In genomic region chr7:16098585-16099179, GRCh38 we compare ENCODE assay signal across 9 cellular contexts.
DNase-seq lines count a peak whose midpoint lies in the region; ATAC-seq and TF ChIP-seq lines count a peak whose summit lies in the region.
"Had no signal": no experiment of that assay in that cellular context is flagged by ENCODE, and none has a peak within 500 bp of the region (broad histone marks: within the 10 kb centered on the region; RNA-seq: fewer than 3 reads in every experiment).

No MANE protein-coding gene starts in this region.

- H3K4me1 Mint-ChIP-seq in natural killer cell = no peaks in the 10 kb centered on the region
- no peaks in the 10 kb centered on the region for H3K4me1 Mint-ChIP-seq in natural killer cell treated with Interleukin-12 subunit alpha and Interleukin-12 subunit beta and Interleukin-15 and Interleukin-18, amount 100 ng/mL, for 72 hours (ENCODE audit: low read depth in 2 of 2)

- H3K27me3 Mint-ChIP-seq in natural killer cell (ENCODE audit: low read depth in 2 of 2) = no peaks in the 10 kb centered on the region
- no peaks in the 10 kb centered on the region for H3K27me3 Mint-ChIP-seq in natural killer cell treated with Interleukin-12 subunit alpha and Interleukin-12 subunit beta and Interleukin-15 and Interleukin-18, amount 100 ng/mL, for 72 hours

- peaks cover 0 to 12% (median 0%) of the 10 kb centered on the region in 3 donors for H3K4me1 ChIP-seq in gastroesophageal sphincter

- no peak for TF ChIP-seq EP300 in gastroesophageal sphincter (IDR thresholded peaks at IDR 0.05)

- peaks cover 0 to 3% of the 10 kb centered on the region in 2 donors for H3K9me3 Mint-ChIP-seq in natural killer cell
- H3K9me3 Mint-ChIP-seq in natural killer cell treated with Interleukin-12 subunit alpha and Interleukin-12 subunit beta and Interleukin-15 and Interleukin-18, amount 100 ng/mL, for 72 hours = no peaks in the 10 kb centered on the region

- ATAC-seq in natural killer cell = no peak
- no peak for ATAC-seq in natural killer cell treated with Interleukin-12 subunit alpha and Interleukin-12 subunit beta and Interleukin-15 and Interleukin-18, amount 100 ng/mL, for 72 hours
- no peak for ATAC-seq in gastroesophageal sphincter
- no peak for ATAC-seq in HG03432 (IDR thresholded peaks at IDR 0.05; ENCODE audit: unreplicated experiment)
- ATAC-seq in HG02852 (IDR thresholded peaks at IDR 0.05; ENCODE audit: unreplicated experiment) = no peak
- ATAC-seq in HG03095 (IDR thresholded peaks at IDR 0.05; ENCODE audit: unreplicated experiment) = no peak

- peaks cover 0 to 6% (median 0%) of the 10 kb centered on the region in 3 donors for H3K9me3 ChIP-seq in gastroesophageal sphincter
- H3K9me3 ChIP-seq: neutrophil had no signal

- no peak overlapping the region for H3K4me3 Mint-ChIP-seq in natural killer cell
- H3K4me3 Mint-ChIP-seq in natural killer cell treated with Interleukin-12 subunit alpha and Interleukin-12 subunit beta and Interleukin-15 and Interleukin-18, amount 100 ng/mL, for 72 hours = no peak overlapping the region

- H3K27me3 ChIP-seq in gastroesophageal sphincter = no peaks in the 10 kb centered on the region
- H3K27me3 ChIP-seq: neutrophil had no signal

- H3K36me3 ChIP-seq in gastroesophageal sphincter = no peaks in the 10 kb centered on the region
- H3K36me3 ChIP-seq: neutrophil had no signal

- H3K27ac Mint-ChIP-seq in natural killer cell = no peak overlapping the region
- H3K27ac Mint-ChIP-seq in natural killer cell treated with Interleukin-12 subunit alpha and Interleukin-12 subunit beta and Interleukin-15 and Interleukin-18, amount 100 ng/mL, for 72 hours = no peak overlapping the region

- no peak overlapping the region for H3K4me3 ChIP-seq in gastroesophageal sphincter

- no peak for TF ChIP-seq POLR2A in gastroesophageal sphincter (IDR thresholded peaks at IDR 0.05)

- DNase-seq in natural killer cell = no peak
- DNase-seq in natural killer cell treated with Interleukin-12 subunit alpha and Interleukin-12 subunit beta and Interleukin-15 and Interleukin-18, amount 100 ng/mL, for 72 hours (ENCODE audit: low spot score) = no peak
- DNase-seq in SHP77 treated with DMSO at 0.1 percent for 48 hours (lab: John Stamatoyannopoulos, UW) = peak; percentile 14
- DNase-seq in T1000 (lab: John Stamatoyannopoulos, UW) = no peak

- intact Hi-C loops in natural killer cell (cut with micrococcal nuclease) = no loop called here

- H3K27ac ChIP-seq in gastroesophageal sphincter = no peak overlapping the region
- H3K27ac ChIP-seq: neutrophil had no signal

- no peaks in the 10 kb centered on the region for H3K36me3 Mint-ChIP-seq in natural killer cell
- H3K36me3 Mint-ChIP-seq in natural killer cell treated with Interleukin-12 subunit alpha and Interleukin-12 subunit beta and Interleukin-15 and Interleukin-18, amount 100 ng/mL, for 72 hours = peaks cover 9% of the 10 kb centered on the region

- WGBS in gastroesophageal sphincter (ENCODE audit: low coverage in 1 of 2), 2 donors = 71 to 72% methylated on average over 4 to 5 of the region's 5 CpGs

- peak; percentile 32 for TF ChIP-seq CTCF in natural killer cell (IDR thresholded peaks at IDR 0.05)
- TF ChIP-seq CTCF in gastroesophageal sphincter (IDR thresholded peaks at IDR 0.05) = peak; percentile 40 to 69 (median 54)
